8 cellular contexts compared by ENCODE assay signal in the genomic region with DNA sequence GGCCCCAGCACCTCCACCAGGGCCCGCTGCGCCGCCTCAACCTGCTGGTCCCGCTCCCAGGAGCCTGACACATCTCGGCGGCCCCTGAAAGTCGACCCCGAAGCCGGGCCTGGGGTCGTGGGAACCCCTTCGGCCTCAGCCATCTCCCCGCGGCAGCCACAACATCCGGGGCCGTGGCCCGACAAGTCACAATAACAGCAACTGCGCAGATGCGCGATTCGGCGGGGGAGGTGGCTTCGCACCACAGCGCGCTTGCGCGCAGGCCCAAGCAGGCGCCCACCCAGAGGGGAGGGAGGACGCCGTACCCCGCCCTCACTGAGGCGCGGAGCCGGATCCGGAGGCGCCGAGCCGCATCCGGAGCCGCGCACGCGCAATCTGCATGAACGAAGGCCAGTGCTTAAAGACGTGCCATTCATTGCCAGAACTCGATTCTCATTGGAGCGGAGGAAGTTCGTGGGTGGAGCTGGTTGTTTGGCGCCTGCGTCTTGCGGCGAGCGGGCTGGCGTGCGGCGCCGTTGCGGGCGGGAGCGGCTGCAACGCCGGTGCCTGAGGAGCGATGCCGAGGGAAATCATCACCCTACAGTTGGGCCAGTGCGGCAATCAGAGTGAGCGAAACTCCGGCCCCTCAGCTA. TPM values are rescaled to one million over a fixed set of nuclear protein-coding genes. Genes with fewer than 3 reads are reported as not detected.
DNase-seq lines count a peak whose midpoint lies in the region; ATAC-seq and TF ChIP-seq lines count a peak whose summit lies in the region.

A gene with protein sequence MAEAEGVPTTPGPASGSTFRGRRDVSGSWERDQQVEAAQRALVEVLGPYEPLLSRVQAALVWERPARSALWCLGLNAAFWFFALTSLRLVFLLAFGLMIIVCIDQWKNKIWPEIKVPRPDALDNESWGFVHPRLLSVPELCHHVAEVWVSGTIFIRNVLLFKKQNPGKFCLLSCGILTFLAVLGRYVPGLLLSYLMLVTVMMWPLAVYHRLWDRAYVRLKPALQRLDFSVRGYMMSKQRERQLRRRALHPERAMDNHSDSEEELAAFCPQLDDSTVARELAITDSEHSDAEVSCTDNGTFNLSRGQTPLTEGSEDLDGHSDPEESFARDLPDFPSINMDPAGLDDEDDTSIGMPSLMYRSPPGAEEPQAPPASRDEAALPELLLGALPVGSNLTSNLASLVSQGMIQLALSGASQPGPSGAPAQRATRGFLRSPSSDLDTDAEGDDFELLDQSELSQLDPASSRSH (minus strand): TSS at position 193 of the 632 bp plus-strand sequence. CDS start 50 bp downstream, at position 143.
TSS of gene TUBG1 (plus strand) at position 502 of the 632 bp plus-strand sequence. CDS start at position 557, 55 bp downstream.

- peak in 3 of 4 donors; percentile 50 to 96 (median 85) for TF ChIP-seq POLR2A in upper lobe of left lung (IDR thresholded peaks at IDR 0.05)

- H3K27me3 ChIP-seq in heart right ventricle (no peaks in the 10 kb centered on the region), upper lobe of left lung (no peaks in the 10 kb centered on the region)

- H3K9me3 ChIP-seq in heart right ventricle (no peaks in the 10 kb centered on the region), upper lobe of left lung (no peaks in the 10 kb centered on the region)

- peaks cover 31% of the 10 kb centered on the region for H3K4me1 Mint-ChIP-seq in T-helper 1 cell treated with Interleukin-12 subunit alpha and Interleukin-12 subunit beta and Interleukin-4 antibody, amounts not matched to agents 30 μg/mL and 1 μg/mL, for 36 hours (ENCODE audit: low read depth)

- H3K4me3 ChIP-seq in heart right ventricle (peak within 1 kb of the TSS; percentile 60 to 97 (median 80)), upper lobe of left lung (peak within 1 kb of the TSS; percentile 60 to 96 (median 94))

- TF ChIP-seq CTCF in GM13977 (IDR thresholded peaks at IDR 0.05; ENCODE audit: extremely low read depth, insufficient read depth, missing control alignments): peak; percentile 20
- peak in 7 of 9 donors; percentile 21 to 67 (median 35) for TF ChIP-seq CTCF in heart right ventricle (IDR thresholded peaks at IDR 0.05)
- TF ChIP-seq CTCF in upper lobe of left lung (IDR thresholded peaks at IDR 0.05): peak in 4 of 6 experiments; percentile 21 to 65 (median 54)

- H3K36me3 ChIP-seq in heart right ventricle (peaks cover 0 to 45% (median 10%) of the 10 kb centered on the region in 9 donors), upper lobe of left lung (peaks cover 4 to 27% (median 22%) of the 10 kb centered on the region in 4 donors)

- peak within 1 kb of the TSS; percentile 99 for H3K4me3 Mint-ChIP-seq in T-helper 1 cell treated with Interleukin-12 subunit alpha and Interleukin-12 subunit beta and Interleukin-4 antibody, amounts not matched to agents 30 μg/mL and 1 μg/mL, for 36 hours

- peak; percentile 100 for DNase-seq in GM13977 (ENCODE audit: low spot score)
- peak; percentile 98 for DNase-seq in NCI-H1694 (lab: John Stamatoyannopoulos, UW)
- peak; percentile 99 for DNase-seq in amniotic stem cell (lab: John Stamatoyannopoulos, UW)
- DNase-seq in heart right ventricle: peak; percentile 98 to 99
- DNase-seq in posterior cingulate gyrus: peak; percentile 96 to 100 (median 98)
- DNase-seq in upper lobe of left lung: peak; percentile 99

- peaks cover 6 to 54% (median 44%) of the 10 kb centered on the region in 9 donors for H3K4me1 ChIP-seq in heart right ventricle
- H3K4me1 ChIP-seq in upper lobe of left lung: peaks cover 41 to 49% (median 45%) of the 10 kb centered on the region in 4 donors

- peak in 1 of 4 donors; percentile 7 for TF ChIP-seq EP300 in upper lobe of left lung (IDR thresholded peaks at IDR 0.05)

- peaks cover 25% of the 10 kb centered on the region for H3K36me3 Mint-ChIP-seq in T-helper 1 cell treated with Interleukin-12 subunit alpha and Interleukin-12 subunit beta and Interleukin-4 antibody, amounts not matched to agents 30 μg/mL and 1 μg/mL, for 36 hours (ENCODE audit: low read depth)

- no peaks in the 10 kb centered on the region for H3K9me3 Mint-ChIP-seq in T-helper 1 cell treated with Interleukin-12 subunit alpha and Interleukin-12 subunit beta and Interleukin-4 antibody, amounts not matched to agents 30 μg/mL and 1 μg/mL, for 36 hours

- H3K27ac ChIP-seq in heart right ventricle (peak within 1 kb of the TSS; percentile 65 to 96 (median 91)), upper lobe of left lung (peak within 1 kb of the TSS; percentile 86 to 97 (median 94))

- intact Hi-C loops in heart right ventricle (cut with DNase I): loop anchor here in 5 of 10 donors (2.0 to 10.0 kb wide), 4 partner anchors 48 to 186 kb away; partner anchors contain the start of genes PLEKHH3 (in 3 of the 5), TUBG2 (in 2 of the 5), CNTD1 (in 1 of the 5) and COA3 (in 1 of the 5)
- intact Hi-C loops in posterior cingulate gyrus (cut with DNase I): loop anchor here (1.0 kb wide), 1 partner anchor 70 kb away; no protein-coding TSS in a partner anchor

- peak within 1 kb of the TSS; percentile 95 for H3K27ac Mint-ChIP-seq in T-helper 1 cell treated with Interleukin-12 subunit alpha and Interleukin-12 subunit beta and Interleukin-4 antibody, amounts not matched to agents 30 μg/mL and 1 μg/mL, for 36 hours

- ATAC-seq in HG02884 (IDR thresholded peaks at IDR 0.05; ENCODE audit: unreplicated experiment) (peak; percentile 78), heart right ventricle (peak; percentile 96 to 99 (median 98)), upper lobe of left lung (ENCODE audit: low FRiP score in 2 of 2) (peak; percentile 98 to 99)

- in situ Hi-C loops in GM13977 (cut with MboI; ENCODE audit: low pct_unique_long_range_greater_than_20kb, low sequenced_read_pairs, unreplicated experiment): no loop called here

- no peaks in the 10 kb centered on the region for H3K27me3 Mint-ChIP-seq in T-helper 1 cell treated with Interleukin-12 subunit alpha and Interleukin-12 subunit beta and Interleukin-4 antibody, amounts not matched to agents 30 μg/mL and 1 μg/mL, for 36 hours (ENCODE audit: low read depth)

- 0 to 1% methylated on average over 66 of the region's 66 CpGs for WGBS in heart right ventricle, 2 donors
- 0% methylated on average over 9 to 42 of the region's 66 CpGs for WGBS in upper lobe of left lung, 2 donors

RNA-seq across cellular contexts. Expression of the first gene that starts in this region (rescaled TPM):
- total RNA-seq in heart right ventricle (10 to 100 TPM; 18.5 to 29.9 (median 25.2) TPM), upper lobe of left lung (10 to 100 TPM; 47.1 to 89.7 (median 59.9) TPM)
- polyA plus RNA-seq in heart right ventricle: 10 to 100 TPM in 1 of 2 donors, 1 to 10 TPM in 1; 9.8 to 16.1 TPM

RNA-seq across cellular contexts. Expression of gene TUBG1, which starts in this region (rescaled TPM):
- 10 to 100 TPM; 28.2 to 59.8 (median 43.7) TPM for total RNA-seq in heart right ventricle
- 100 to 1,000 TPM in 1 of 2 donors, 10 to 100 TPM in 1; 33.9 to 107 TPM for polyA plus RNA-seq in heart right ventricle
- 10 to 100 TPM; 27.3 to 55.4 (median 31.8) TPM for total RNA-seq in upper lobe of left lung

Comparison
In these comparisons a context has a peak if more than half of its experiments do, and no peak if none do; other contexts are left out.
1. Peak in every context shown above with its lines: DNase-seq, ATAC-seq, H3K4me3 ChIP-seq and H3K27ac ChIP-seq.